26 cellular contexts compared by ENCODE assay signal in the genomic region with DNA sequence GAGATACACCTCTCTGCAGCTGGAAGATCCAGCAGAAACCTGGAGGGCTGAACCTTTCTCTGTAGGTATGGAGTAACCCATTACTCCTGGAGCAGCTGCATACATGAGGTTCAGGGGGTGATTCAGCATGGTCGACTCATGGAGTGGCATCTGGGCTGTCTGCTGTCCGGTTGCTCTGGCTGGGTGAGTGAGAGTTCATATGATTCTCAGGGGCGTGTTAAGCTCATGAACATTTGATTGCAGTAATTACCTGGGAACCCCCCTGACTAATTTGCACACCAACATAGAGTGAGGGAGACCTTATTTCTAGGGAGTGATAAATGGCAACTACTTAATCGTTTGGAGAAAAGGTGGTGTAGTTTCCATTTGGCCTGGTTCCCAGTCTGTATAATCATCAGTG.
DNase-seq lines count a peak whose midpoint lies in the region; ATAC-seq and TF ChIP-seq lines count a peak whose summit lies in the region.
"Had no signal": no experiment of that assay in that cellular context is flagged by ENCODE, and none has a peak within 500 bp of the region (broad histone marks: within the 10 kb centered on the region; RNA-seq: fewer than 3 reads in every experiment).

No MANE protein-coding gene starts in this region.

- intact Hi-C loops in thyroid gland (cut with DNase I), result no loop called here

- TF ChIP-seq CTCF in foreskin fibroblast (IDR thresholded peaks at IDR 0.05; ENCODE audit: low read depth, low read length) (no peak), thyroid gland (IDR thresholded peaks at IDR 0.05) (no peak)

- WGBS in thyroid gland, 2 donors, result 66 to 77% methylated on average over 4 of the region's 4 CpGs

- TF ChIP-seq POLR2A in thyroid gland (IDR thresholded peaks at IDR 0.05), result no peak

- no peak overlapping the region for H3K27ac ChIP-seq in thyroid gland
- H3K27ac ChIP-seq: adrenal gland, hepatocyte, skin epidermis, upper lobe of right lung had no signal

- H3K36me3 ChIP-seq in thyroid gland, result no peaks in the 10 kb centered on the region
- H3K36me3 ChIP-seq: adrenal gland, upper lobe of right lung had no signal

- no peak overlapping the region for H3K4me3 ChIP-seq in foreskin fibroblast (ENCODE audit: low read depth in 1 of 2, low read length in 2 of 2)
- H3K4me3 ChIP-seq in thyroid gland (replicated peaks in 1 of 3), result no peak overlapping the region
- H3K4me3 ChIP-seq: adrenal gland, hepatocyte, skin epidermis, upper lobe of right lung had no signal

- H3K4me1 ChIP-seq in thyroid gland, result no peaks in the 10 kb centered on the region
- H3K4me1 ChIP-seq: adrenal gland, upper lobe of right lung had no signal

- no peaks in the 10 kb centered on the region for H3K27me3 ChIP-seq in thyroid gland
- H3K27me3 ChIP-seq: adrenal gland, hepatocyte, upper lobe of right lung had no signal

- no peaks in the 10 kb centered on the region for H3K9me3 ChIP-seq in thyroid gland
- H3K9me3 ChIP-seq: adrenal gland, upper lobe of right lung had no signal

- peak; percentile 16 for DNase-seq in NCI-H748 (lab: John Stamatoyannopoulos, UW; ENCODE audit: unreplicated experiment)
- DNase-seq in NCI-H748 treated with DMSO at 0.1 percent for 48 hours (lab: John Stamatoyannopoulos, UW), result no peak
- DNase-seq in astrocyte of the hippocampus (ENCODE audit: low read depth, low spot score), result peak; percentile 12
- peak; percentile 68 to 78 for DNase-seq in foreskin fibroblast
- DNase-seq in thyroid gland, result no peak
- no peak for DNase-seq in putamen (ENCODE audit: low spot score)
- DNase-seq: 8988T; activated CD4-positive, alpha-beta T cell treated with anti-CD3 and anti-CD28 coated beads, Interleukin-2, amount 10 ng/mL, durations not matched to agents 7 days and 5 days; activated CD8-positive, alpha-beta memory T cell treated with anti-CD3 and anti-CD28 coated beads, Interleukin-2, amount 50 U/mL, for 4 hours; activated effector memory CD4-positive, alpha-beta T cell treated with anti-CD3 and anti-CD28 coated beads, Interleukin-2, amount 50 U/mL, for 16 hours; adrenal gland; C1 segment of cervical spinal cord; effector memory CD4-positive, alpha-beta T cell; H9; kidney glomerular epithelial cell; NCI-H187 treated with DMSO at 0.1 percent for 48 hours; NCI-H524 treated with DMSO at 0.1 percent for 48 hours; SHP77; stimulated activated CD4-positive, alpha-beta T cell treated with anti-CD3 and anti-CD28 coated beads, Interleukin-2, amount 100 ng/mL, for 48 hours; stimulated activated naive CD8-positive, alpha-beta T cell treated with anti-CD3 and anti-CD28 coated beads, Interleukin-15, amount 100 ng/mL, for 72 hours; upper lobe of right lung had no signal

- ATAC-seq in GM18511 (IDR thresholded peaks at IDR 0.05; ENCODE audit: unreplicated experiment), result no peak
- no peak for ATAC-seq in HG02763 (IDR thresholded peaks at IDR 0.05; ENCODE audit: unreplicated experiment)
- ATAC-seq: natural killer cell treated with Interleukin-12 subunit alpha and Interleukin-12 subunit beta and Interleukin-15 and Interleukin-18, amount 100 ng/mL, for 72 hours; stimulated activated naive CD8-positive, alpha-beta T cell treated with anti-CD3 and anti-CD28 coated beads, Interleukin-15, amount 100 ng/mL, for 72 hours; upper lobe of right lung had no signal

Comparison
In these comparisons a context has a peak if more than half of its experiments do, and no peak if none do; other contexts are left out.
1. DNase-seq: peak in NCI-H748 (single experiment), astrocyte of the hippocampus (single experiment) and foreskin fibroblast (2 of 2); none in NCI-H748 treated with DMSO at 0.1 percent for 48 hours (single experiment), thyroid gland (0 of 2) and putamen (single experiment).